16 cellular contexts compared by ENCODE assay signal in the genomic region with DNA sequence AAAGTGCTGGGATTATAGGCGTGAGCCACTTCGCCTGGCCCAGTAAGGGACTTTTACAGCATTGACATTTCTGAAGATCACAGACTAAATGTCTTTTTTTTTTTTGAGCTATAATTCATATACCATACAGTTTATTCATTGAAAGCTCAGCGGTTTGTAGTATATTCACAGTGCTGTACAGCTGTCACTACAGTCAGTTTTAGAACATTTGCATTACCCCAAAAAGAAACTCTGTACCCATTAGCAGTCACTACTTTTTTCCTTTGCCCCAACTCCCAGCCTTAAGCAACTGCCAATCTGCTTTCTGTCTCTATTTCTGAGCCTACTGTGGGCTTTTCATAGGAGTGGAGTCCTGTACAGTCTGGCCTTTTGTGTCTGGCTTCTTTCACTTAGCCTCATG. TPM values are rescaled to one million over a fixed set of nuclear protein-coding genes. Genes with fewer than 3 reads are reported as not detected.
DNase-seq lines count a peak whose midpoint lies in the region; ATAC-seq and TF ChIP-seq lines count a peak whose summit lies in the region.
"Had no signal": no experiment of that assay in that cellular context is flagged by ENCODE, and none has a peak within 500 bp of the region (broad histone marks: within the 10 kb centered on the region; RNA-seq: fewer than 3 reads in every experiment).

No MANE protein-coding gene starts in this region.

- CTCF ChIA-PET in Panc1 (lab: Charles Lee), result interaction anchor here (0.6 kb wide), 1 partner anchor 12 kb away, joined by 3 read pairs; no protein-coding TSS in a partner anchor

- no peak overlapping the region for H3K27ac ChIP-seq in Panc1 (ENCODE audit: low read length)
- H3K27ac ChIP-seq: C4-2B, KMS-11 had no signal

- no peaks in the 10 kb centered on the region for H3K36me3 ChIP-seq in Panc1 (ENCODE audit: control insufficient read depth, insufficient read depth, low read length)

- H3K27me3 Mint-ChIP-seq in natural killer cell treated with Interleukin-12 subunit alpha and Interleukin-12 subunit beta and Interleukin-15 and Interleukin-18, amount 100 ng/mL, for 72 hours, result no peaks in the 10 kb centered on the region
- H3K27me3 Mint-ChIP-seq: CD4-positive, alpha-beta memory T cell had no signal

- H3K4me3 ChIP-seq in Panc1 (ENCODE audit: low read depth in 2 of 2, low read length in 2 of 2), result no peak overlapping the region
- H3K4me3 ChIP-seq: GM12878, GM23338 had no signal

- H3K4me1 Mint-ChIP-seq in natural killer cell treated with Interleukin-12 subunit alpha and Interleukin-12 subunit beta and Interleukin-15 and Interleukin-18, amount 100 ng/mL, for 72 hours (ENCODE audit: low read depth in 2 of 2), result peaks cover 15 to 17% of the 10 kb centered on the region in 2 donors

- H3K4me3 Mint-ChIP-seq in natural killer cell treated with Interleukin-12 subunit alpha and Interleukin-12 subunit beta and Interleukin-15 and Interleukin-18, amount 100 ng/mL, for 72 hours, result no peak overlapping the region
- H3K4me3 Mint-ChIP-seq: CD4-positive, alpha-beta memory T cell; GM23338 had no signal

- no TSS peak for BruUV-seq in Panc1 (replicated peaks; lab: Mats Ljungman, UMichigan)

- H3K4me1 ChIP-seq in Panc1 (ENCODE audit: control insufficient read depth, insufficient read depth, low read length), result no peaks in the 10 kb centered on the region

- H3K9me3 Mint-ChIP-seq in natural killer cell treated with Interleukin-12 subunit alpha and Interleukin-12 subunit beta and Interleukin-15 and Interleukin-18, amount 100 ng/mL, for 72 hours, result no peaks in the 10 kb centered on the region
- H3K9me3 Mint-ChIP-seq: CD4-positive, alpha-beta memory T cell; GM23338 had no signal

- no peak for TF ChIP-seq CTCF in Panc1 (IDR thresholded peaks at IDR 0.05)

- POLR2A ChIA-PET in Panc1 (lab: Charles Lee), result no interaction called here

- in situ Hi-C loops in Panc1 (cut with HindIII; ENCODE audit: low pct_unique_long_range_greater_than_20kb, low sequenced_read_pairs), result no loop called here

- no peak overlapping the region for H3K27ac Mint-ChIP-seq in natural killer cell treated with Interleukin-12 subunit alpha and Interleukin-12 subunit beta and Interleukin-15 and Interleukin-18, amount 100 ng/mL, for 72 hours
- H3K27ac Mint-ChIP-seq: GM23338 had no signal

- ATAC-seq in HG02798 (IDR thresholded peaks at IDR 0.05; ENCODE audit: poor library complexity, unreplicated experiment) (peak; percentile 39), Panc1 (0 out of 2 replicates have a peak, but pooled peaks have one; percentile 46), GM19328 (IDR thresholded peaks at IDR 0.05; ENCODE audit: unreplicated experiment) (no peak), GM21447 (IDR thresholded peaks at IDR 0.05; ENCODE audit: unreplicated experiment) (no peak)
- ATAC-seq in natural killer cell treated with Interleukin-12 subunit alpha and Interleukin-12 subunit beta and Interleukin-15 and Interleukin-18, amount 100 ng/mL, for 72 hours, result no peak
- ATAC-seq: GM12878, GM23338 had no signal

- H3K9me3 ChIP-seq in Panc1 (ENCODE audit: control insufficient read depth, insufficient read depth, low read depth, low read length), result no peaks in the 10 kb centered on the region

- H3K27me3 ChIP-seq in Panc1 (ENCODE audit: control insufficient read depth, insufficient read depth, low read length), result no peaks in the 10 kb centered on the region

- intact Hi-C loops in Panc1 (cut with micrococcal nuclease; ENCODE audit: unreplicated experiment), result no loop called here

- no peaks in the 10 kb centered on the region for H3K36me3 Mint-ChIP-seq in natural killer cell treated with Interleukin-12 subunit alpha and Interleukin-12 subunit beta and Interleukin-15 and Interleukin-18, amount 100 ng/mL, for 72 hours
- H3K36me3 Mint-ChIP-seq: CD4-positive, alpha-beta memory T cell had no signal

- no peak for DNase-seq in Panc1 (ENCODE audit: low read depth, low spot score)
- peak; percentile 1 for DNase-seq in natural killer cell treated with Interleukin-12 subunit alpha and Interleukin-12 subunit beta and Interleukin-15 and Interleukin-18, amount 100 ng/mL, for 72 hours (ENCODE audit: low spot score)
- DNase-seq in activated effector memory CD4-positive, alpha-beta T cell treated with Interleukin-2 at 50 U/mL for 16 hours, result no peak
- no peak for DNase-seq in EL
- DNase-seq: ACHN; Calu3; CD4-positive, alpha-beta memory T cell; DMS79 treated with DMSO at 0.1 percent for 48 hours; HCEC 1CT had no signal

RNA-seq across cellular contexts. Expression of a gene that starts 8.2 kb away (rescaled TPM):
- 35.1 TPM for total RNA-seq in Panc1 (2021; ENCODE audit: unreplicated experiment)
- polyA plus RNA-seq in Panc1 (2012; ENCODE audit: insufficient read length), result 15.1 TPM
- total RNA-seq in natural killer cell treated with Interleukin-12 subunit alpha and Interleukin-12 subunit beta and Interleukin-15 and Interleukin-18, amount 100 ng/mL, for 72 hours, result 10 to 100 TPM; 16.5 to 30.0 TPM

RNA-seq across cellular contexts. Expression of a gene that starts 12.7 kb away (rescaled TPM):
- total RNA-seq in Panc1 (2021; ENCODE audit: unreplicated experiment), result 57.4 TPM
- polyA plus RNA-seq in Panc1 (2012; ENCODE audit: insufficient read length), result 51.3 TPM
- total RNA-seq in natural killer cell treated with Interleukin-12 subunit alpha and Interleukin-12 subunit beta and Interleukin-15 and Interleukin-18, amount 100 ng/mL, for 72 hours, result 10 to 100 TPM; 35.5 to 70.3 TPM

Comparison
In these comparisons a context has a peak if more than half of its experiments do, and no peak if none do; other contexts are left out.
1. ATAC-seq: peak in HG02798 (single experiment) and Panc1 (single experiment); none in natural killer cell treated with Interleukin-12 subunit alpha and Interleukin-12 subunit beta and Interleukin-15 and Interleukin-18, amount 100 ng/mL, for 72 hours (0 of 2), GM19328 (single experiment) and GM21447 (single experiment).